ENCODE assay signal across 1 cellular context in genomic region chr20:47195573-47195972, GRCh38.
TF ChIP-seq lines count a peak whose summit lies in the region.

No MANE protein-coding gene starts in this region.

TF ChIP-seq in HepG2, 621 proteins besides CTCF, POLR2A, EP300 and RAD21 (continued from another document):
- 0 out of 2 replicates have a peak, but pooled peaks have one; percentile 4 for TF ChIP-seq DZIP1 (CRISPR knock-in tag; IDR thresholded peaks at IDR 0.05)
- 0 out of 2 replicates have a peak, but pooled peaks have one; percentile 6 for TF ChIP-seq PHF21A (CRISPR knock-in tag; IDR thresholded peaks at IDR 0.05)
- 0 out of 2 replicates have a peak, but pooled peaks have one; percentile 7 for TF ChIP-seq NR2F6 (IDR thresholded peaks at IDR 0.05)
- TF ChIP-seq NR2F6 (CRISPR knock-in tag; IDR thresholded peaks at IDR 0.05): peak; percentile 55; the same call in 1 of the 2 replicates
- peak; percentile 27; the same call in 1 of the 2 replicates for TF ChIP-seq RXRA (CRISPR knock-in tag; IDR thresholded peaks at IDR 0.05)
- TF ChIP-seq TEAD3 (CRISPR knock-in tag; optimal IDR thresholded peaks at IDR 0.05; ENCODE audit: borderline replicate concordance): peak; percentile 71
- peak; percentile 44; the same call in 1 of the 2 replicates for TF ChIP-seq BCL6 (CRISPR knock-in tag; IDR thresholded peaks at IDR 0.05)
- TF ChIP-seq, protein P1, sequence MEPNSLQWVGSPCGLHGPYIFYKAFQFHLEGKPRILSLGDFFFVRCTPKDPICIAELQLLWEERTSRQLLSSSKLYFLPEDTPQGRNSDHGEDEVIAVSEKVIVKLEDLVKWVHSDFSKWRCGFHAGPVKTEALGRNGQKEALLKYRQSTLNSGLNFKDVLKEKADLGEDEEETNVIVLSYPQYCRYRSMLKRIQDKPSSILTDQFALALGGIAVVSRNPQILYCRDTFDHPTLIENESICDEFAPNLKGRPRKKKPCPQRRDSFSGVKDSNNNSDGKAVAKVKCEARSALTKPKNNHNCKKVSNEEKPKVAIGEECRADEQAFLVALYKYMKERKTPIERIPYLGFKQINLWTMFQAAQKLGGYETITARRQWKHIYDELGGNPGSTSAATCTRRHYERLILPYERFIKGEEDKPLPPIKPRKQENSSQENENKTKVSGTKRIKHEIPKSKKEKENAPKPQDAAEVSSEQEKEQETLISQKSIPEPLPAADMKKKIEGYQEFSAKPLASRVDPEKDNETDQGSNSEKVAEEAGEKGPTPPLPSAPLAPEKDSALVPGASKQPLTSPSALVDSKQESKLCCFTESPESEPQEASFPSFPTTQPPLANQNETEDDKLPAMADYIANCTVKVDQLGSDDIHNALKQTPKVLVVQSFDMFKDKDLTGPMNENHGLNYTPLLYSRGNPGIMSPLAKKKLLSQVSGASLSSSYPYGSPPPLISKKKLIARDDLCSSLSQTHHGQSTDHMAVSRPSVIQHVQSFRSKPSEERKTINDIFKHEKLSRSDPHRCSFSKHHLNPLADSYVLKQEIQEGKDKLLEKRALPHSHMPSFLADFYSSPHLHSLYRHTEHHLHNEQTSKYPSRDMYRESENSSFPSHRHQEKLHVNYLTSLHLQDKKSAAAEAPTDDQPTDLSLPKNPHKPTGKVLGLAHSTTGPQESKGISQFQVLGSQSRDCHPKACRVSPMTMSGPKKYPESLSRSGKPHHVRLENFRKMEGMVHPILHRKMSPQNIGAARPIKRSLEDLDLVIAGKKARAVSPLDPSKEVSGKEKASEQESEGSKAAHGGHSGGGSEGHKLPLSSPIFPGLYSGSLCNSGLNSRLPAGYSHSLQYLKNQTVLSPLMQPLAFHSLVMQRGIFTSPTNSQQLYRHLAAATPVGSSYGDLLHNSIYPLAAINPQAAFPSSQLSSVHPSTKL (CRISPR knock-in tag; IDR thresholded peaks at IDR 0.05): no peak
- TF ChIP-seq TMF1 (CRISPR knock-in tag; IDR thresholded peaks at IDR 0.05; ENCODE audit: low read depth): 0 out of 2 replicates have a peak, but pooled peaks have one; percentile 15
- 0 out of 2 replicates have a peak, but pooled peaks have one; percentile 22 for TF ChIP-seq FOSL2 (CRISPR knock-in tag; IDR thresholded peaks at IDR 0.05)
- TF ChIP-seq DR1 (CRISPR knock-in tag; IDR thresholded peaks at IDR 0.05): 0 out of 2 replicates have a peak, but pooled peaks have one; percentile 5
- TF ChIP-seq PITX1 (CRISPR knock-in tag; IDR thresholded peaks at IDR 0.05): no peak
- TF ChIP-seq CENPX (CRISPR knock-in tag; IDR thresholded peaks at IDR 0.05): no peak
